Comparison of ENCODE assay signal across 29 cellular contexts in genomic region chr16:25403852-25404251, GRCh38.
DNase-seq lines count a peak whose midpoint lies in the region; ATAC-seq and TF ChIP-seq lines count a peak whose summit lies in the region.
"Had no signal": no experiment of that assay in that cellular context is flagged by ENCODE, and none has a peak within 500 bp of the region (broad histone marks: within the 10 kb centered on the region; RNA-seq: fewer than 3 reads in every experiment).

No MANE protein-coding gene starts in this region.

- H3K36me3 ChIP-seq in neural cell (ENCODE audit: insufficient read depth, low read length), result no peaks in the 10 kb centered on the region
- H3K36me3 ChIP-seq: BE2C; BLaER1; BLaER1 treated with 17β-estradiol and CSF1 and Interleukin-3, amounts not matched to agents 10 nM and 100 nM had no signal

- no peaks in the 10 kb centered on the region for H3K27me3 ChIP-seq in neural cell (ENCODE audit: insufficient read depth, low read depth, low read length)
- H3K27me3 ChIP-seq: BE2C; BLaER1; BLaER1 treated with 17β-estradiol and CSF1 and Interleukin-3, amounts not matched to agents 10 nM and 100 nM had no signal

- peak overlapping the region; percentile 18 for H3K4me3 ChIP-seq in neural cell (ENCODE audit: low read length)
- H3K4me3 ChIP-seq: A549; BLaER1; BLaER1 treated with 17β-estradiol and CSF1 and Interleukin-3, amounts not matched to agents 10 nM and 100 nM had no signal

- H4K20me1 ChIP-seq in neural cell (ENCODE audit: insufficient read depth), result no peaks in the 10 kb centered on the region
- H4K20me1 ChIP-seq: BLaER1; BLaER1 treated with 17β-estradiol and CSF1 and Interleukin-3, amounts not matched to agents 10 nM and 100 nM had no signal

- no peaks in the 10 kb centered on the region for H3K9me3 ChIP-seq in neural cell (ENCODE audit: low read length)
- H3K9me3 ChIP-seq: BE2C, Caco-2 had no signal

- peak; percentile 10 for TF ChIP-seq CTCF in neural cell (IDR thresholded peaks at IDR 0.05; ENCODE audit: poor library complexity, severe bottlenecking)

- H3K27ac ChIP-seq in neural cell (ENCODE audit: low read length), result peak overlapping the region; percentile 66
- H3K27ac ChIP-seq: 22Rv1; A549; BLaER1; BLaER1 treated with 17β-estradiol and CSF1 and Interleukin-3, amounts not matched to agents 10 nM and 100 nM; C4-2B had no signal

- peak; percentile 99 for TF ChIP-seq EP300 in neural cell (conservative IDR thresholded peaks at IDR 0.05; ENCODE audit: poor library complexity, severe bottlenecking)

- H3K9ac ChIP-seq in neural cell (ENCODE audit: low read length), result no peak overlapping the region
- H3K9ac ChIP-seq: BLaER1; BLaER1 treated with 17β-estradiol and CSF1 and Interleukin-3, amounts not matched to agents 10 nM and 100 nM had no signal

- peaks cover 5% of the 10 kb centered on the region for H3F3A ChIP-seq in neural cell (ENCODE audit: insufficient read depth, low read length, poor library complexity, severe bottlenecking)

- no peak for ATAC-seq in GM18907 (IDR thresholded peaks at IDR 0.05; ENCODE audit: unreplicated experiment)
- ATAC-seq: A549; CD8-positive, alpha-beta T cell had no signal

- no peaks in the 10 kb centered on the region for H3K9me2 ChIP-seq in neural cell (ENCODE audit: insufficient read depth, low read length)

- H2AFZ ChIP-seq in neural cell (ENCODE audit: low read depth, low read length), result no peak overlapping the region

- no peak overlapping the region for H3K4me2 ChIP-seq in neural cell (ENCODE audit: low read length)
- H3K4me2 ChIP-seq: A549; BLaER1; BLaER1 treated with 17β-estradiol and CSF1 and Interleukin-3, amounts not matched to agents 10 nM and 100 nM had no signal

- DNase-seq in SK-N-DZ (ENCODE audit: low spot score) (peak; percentile 52), SW480 (ENCODE audit: low spot score) (no peak)
- DNase-seq: 8988T; ACHN; AML-193; BE2C; C1 segment of cervical spinal cord; Caco-2; Calu3; CD4-positive, alpha-beta memory T cell; CD4-positive, alpha-beta T cell; CD4-positive, CD25-positive, alpha-beta regulatory T cell; CD8-positive, alpha-beta memory T cell; CD8-positive, alpha-beta T cell; COR-L47; DMS 273 treated with DMSO at 0.1 percent for 48 hours; DMS153; DMS53; DMS79; DMS79 treated with DMSO at 0.1 percent for 48 hours; DND-41; EL had no signal

- H3K79me2 ChIP-seq in neural cell (replicated peaks; ENCODE audit: insufficient read depth, low read length), result no peaks in the 10 kb centered on the region

- peak; percentile 55 for TF ChIP-seq RAD21 in neural cell (conservative IDR thresholded peaks at IDR 0.05)

TF ChIP-seq in neural cell, 6 proteins besides CTCF, POLR2A, EP300 and RAD21:
- TF ChIP-seq REST (IDR thresholded peaks at IDR 0.05; ENCODE audit: borderline replicate concordance), result peak; percentile 95
- peak; percentile 51 for TF ChIP-seq MXI1 (conservative IDR thresholded peaks at IDR 0.05; ENCODE audit: poor library complexity, severe bottlenecking)
- TF ChIP-seq EZH2 (IDR thresholded peaks at IDR 0.05; ENCODE audit: borderline replicate concordance, insufficient read depth, low read length, poor library complexity, severe bottlenecking), result no peak
- TF ChIP-seq SMC3 (conservative IDR thresholded peaks at IDR 0.05; ENCODE audit: poor library complexity), result peak; percentile 50
- TF ChIP-seq POLR2AphosphoS5 (IDR thresholded peaks at IDR 0.05), result peak; percentile 98
TF ChIP-seq in neural cell: peak in this region for 4.
